In the genomic region with DNA sequence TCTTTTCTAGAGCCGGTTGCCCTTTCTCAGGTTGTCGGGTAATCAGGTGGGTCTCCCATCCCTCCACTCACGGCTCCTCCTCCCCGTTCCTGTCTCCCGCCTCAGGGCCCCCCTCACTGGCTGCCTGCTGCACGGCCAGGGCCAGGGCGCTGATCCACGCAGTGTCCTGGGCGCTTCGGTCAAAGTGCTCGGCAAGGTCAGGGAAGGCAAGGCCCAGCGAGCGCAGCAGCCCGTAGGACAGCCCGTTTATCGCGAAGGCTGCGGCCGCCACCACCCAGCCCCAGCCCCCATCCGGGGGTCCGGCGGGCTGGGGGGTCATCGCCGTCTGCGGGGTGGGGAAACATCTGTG, we compare ENCODE assay signal across 8 cellular contexts. TPM values are rescaled to one million over a fixed set of nuclear protein-coding genes. Genes with fewer than 3 reads are reported as not detected.
DNase-seq lines count a peak whose midpoint lies in the region; ATAC-seq, FAIRE-seq and TF ChIP-seq lines count a peak whose summit lies in the region.

No MANE protein-coding gene starts in this region.

- H3K9me3 Mint-ChIP-seq in CD14-positive monocyte: peaks cover 0 to 11% (median 4%) of the 10 kb centered on the region in 7 donors

- TF ChIP-seq CTCF in CD14-positive monocyte (IDR thresholded peaks at IDR 0.05) (no peak), fibroblast of villous mesenchyme (IDR thresholded peaks at IDR 0.05; ENCODE audit: insufficient read depth, low read depth, low read length) (no peak), omental fat pad (IDR thresholded peaks at IDR 0.05) (no peak)

- H3K4me3 Mint-ChIP-seq in CD14-positive monocyte: peak overlapping the region; percentile 62 to 81

- peaks cover 38 to 57% (median 48%) of the 10 kb centered on the region in 3 donors for H3K27me3 Mint-ChIP-seq in CD14-positive monocyte (ENCODE audit: low read depth in 3 of 3)

- H3K4me1 Mint-ChIP-seq in CD14-positive monocyte: peaks cover 44% of the 10 kb centered on the region

- ATAC-seq in SK-N-SH treated with all-trans-retinoic acid at 6 μM for 48 hours: peak; percentile 48
- peak; percentile 5 for ATAC-seq in omental fat pad (ENCODE audit: low FRiP score)

- peak overlapping the region in 2 of 7 donors; percentile 33 to 68 for H3K27ac Mint-ChIP-seq in CD14-positive monocyte

- FAIRE-seq in H54 (lab: Jason Lieb, UNC): no peak

- H3K36me3 Mint-ChIP-seq in CD14-positive monocyte: peaks cover 5 to 10% of the 10 kb centered on the region in 2 donors

- TF ChIP-seq POLR2A in H54 (IDR thresholded peaks at IDR 0.05; ENCODE audit: low read depth, low read length): no peak

- intact Hi-C loops in CD14-positive monocyte (cut with micrococcal nuclease): loop anchor here in 1 of 2 donors (5.0 kb wide), 1 partner anchor 249 kb away; a partner anchor contains a TSS

- DNase-seq in CD14-positive monocyte (ENCODE audit: low spot score) (no peak), fibroblast of villous mesenchyme (ENCODE audit: low read depth) (no peak), omental fat pad (ENCODE audit: low spot score) (no peak), NOMO-1 (lab: John Stamatoyannopoulos, UW; ENCODE audit: unreplicated experiment in 2 of 2) (no peak), H54 (ENCODE audit: insufficient read length, low spot score) (no peak), UCSD-AML1 (lab: John Stamatoyannopoulos, UW; ENCODE audit: unreplicated experiment) (no peak), kidney glomerular epithelial cell (lab: John Stamatoyannopoulos, UW) (no peak)

- peak overlapping the region; percentile 50 for H3K4me3 ChIP-seq in fibroblast of villous mesenchyme (ENCODE audit: low read depth, low read length)

TF ChIP-seq in SK-N-SH treated with all-trans-retinoic acid at 6 μM for 48 hours, 23 proteins besides CTCF, POLR2A, EP300 and RAD21 (continues in another document):
- no peak for TF ChIP-seq RARB (CRISPR knock-in tag; IDR thresholded peaks at IDR 0.05)
- TF ChIP-seq BACH2 (CRISPR knock-in tag; IDR thresholded peaks at IDR 0.05; ENCODE audit: borderline replicate concordance): no peak
- no peak for TF ChIP-seq ZC3H10 (CRISPR knock-in tag; IDR thresholded peaks at IDR 0.05)
- TF ChIP-seq ISL1 (CRISPR knock-in tag; IDR thresholded peaks at IDR 0.05): no peak
- no peak for TF ChIP-seq CSDC2 (CRISPR knock-in tag; IDR thresholded peaks at IDR 0.05)
- TF ChIP-seq, protein P1, sequence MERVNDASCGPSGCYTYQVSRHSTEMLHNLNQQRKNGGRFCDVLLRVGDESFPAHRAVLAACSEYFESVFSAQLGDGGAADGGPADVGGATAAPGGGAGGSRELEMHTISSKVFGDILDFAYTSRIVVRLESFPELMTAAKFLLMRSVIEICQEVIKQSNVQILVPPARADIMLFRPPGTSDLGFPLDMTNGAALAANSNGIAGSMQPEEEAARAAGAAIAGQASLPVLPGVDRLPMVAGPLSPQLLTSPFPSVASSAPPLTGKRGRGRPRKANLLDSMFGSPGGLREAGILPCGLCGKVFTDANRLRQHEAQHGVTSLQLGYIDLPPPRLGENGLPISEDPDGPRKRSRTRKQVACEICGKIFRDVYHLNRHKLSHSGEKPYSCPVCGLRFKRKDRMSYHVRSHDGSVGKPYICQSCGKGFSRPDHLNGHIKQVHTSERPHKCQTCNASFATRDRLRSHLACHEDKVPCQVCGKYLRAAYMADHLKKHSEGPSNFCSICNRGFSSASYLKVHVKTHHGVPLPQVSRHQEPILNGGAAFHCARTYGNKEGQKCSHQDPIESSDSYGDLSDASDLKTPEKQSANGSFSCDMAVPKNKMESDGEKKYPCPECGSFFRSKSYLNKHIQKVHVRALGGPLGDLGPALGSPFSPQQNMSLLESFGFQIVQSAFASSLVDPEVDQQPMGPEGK (CRISPR knock-in tag; IDR thresholded peaks at IDR 0.05; ENCODE audit: borderline replicate concordance): no peak
- no peak for TF ChIP-seq GLIS3 (CRISPR knock-in tag; IDR thresholded peaks at IDR 0.05)
- TF ChIP-seq OSR1 (CRISPR knock-in tag; IDR thresholded peaks at IDR 0.05): no peak
- no peak for TF ChIP-seq ARNTL (CRISPR knock-in tag; IDR thresholded peaks at IDR 0.05; ENCODE audit: borderline replicate concordance, low read depth)
- TF ChIP-seq, protein P2, sequence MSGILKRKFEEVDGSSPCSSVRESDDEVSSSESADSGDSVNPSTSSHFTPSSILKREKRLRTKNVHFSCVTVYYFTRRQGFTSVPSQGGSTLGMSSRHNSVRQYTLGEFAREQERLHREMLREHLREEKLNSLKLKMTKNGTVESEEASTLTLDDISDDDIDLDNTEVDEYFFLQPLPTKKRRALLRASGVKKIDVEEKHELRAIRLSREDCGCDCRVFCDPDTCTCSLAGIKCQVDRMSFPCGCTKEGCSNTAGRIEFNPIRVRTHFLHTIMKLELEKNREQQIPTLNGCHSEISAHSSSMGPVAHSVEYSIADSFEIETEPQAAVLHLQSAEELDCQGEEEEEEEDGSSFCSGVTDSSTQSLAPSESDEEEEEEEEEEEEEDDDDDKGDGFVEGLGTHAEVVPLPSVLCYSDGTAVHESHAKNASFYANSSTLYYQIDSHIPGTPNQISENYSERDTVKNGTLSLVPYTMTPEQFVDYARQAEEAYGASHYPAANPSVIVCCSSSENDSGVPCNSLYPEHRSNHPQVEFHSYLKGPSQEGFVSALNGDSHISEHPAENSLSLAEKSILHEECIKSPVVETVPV (CRISPR knock-in tag; IDR thresholded peaks at IDR 0.05): no peak
- no peak for TF ChIP-seq ZFP3 (CRISPR knock-in tag; IDR thresholded peaks at IDR 0.05)
- no peak for TF ChIP-seq SNAI2 (CRISPR knock-in tag; IDR thresholded peaks at IDR 0.05)
- TF ChIP-seq, protein P3, sequence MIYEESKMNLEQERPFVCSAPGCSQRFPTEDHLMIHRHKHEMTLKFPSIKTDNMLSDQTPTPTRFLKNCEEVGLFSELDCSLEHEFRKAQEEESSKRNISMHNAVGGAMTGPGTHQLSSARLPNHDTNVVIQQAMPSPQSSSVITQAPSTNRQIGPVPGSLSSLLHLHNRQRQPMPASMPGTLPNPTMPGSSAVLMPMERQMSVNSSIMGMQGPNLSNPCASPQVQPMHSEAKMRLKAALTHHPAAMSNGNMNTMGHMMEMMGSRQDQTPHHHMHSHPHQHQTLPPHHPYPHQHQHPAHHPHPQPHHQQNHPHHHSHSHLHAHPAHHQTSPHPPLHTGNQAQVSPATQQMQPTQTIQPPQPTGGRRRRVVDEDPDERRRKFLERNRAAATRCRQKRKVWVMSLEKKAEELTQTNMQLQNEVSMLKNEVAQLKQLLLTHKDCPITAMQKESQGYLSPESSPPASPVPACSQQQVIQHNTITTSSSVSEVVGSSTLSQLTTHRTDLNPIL (CRISPR knock-in tag; IDR thresholded peaks at IDR 0.05; ENCODE audit: low read depth): no peak
- no peak for TF ChIP-seq ZNF565 (CRISPR knock-in tag; conservative IDR thresholded peaks at IDR 0.05; ENCODE audit: low read depth)
- TF ChIP-seq, protein P4, sequence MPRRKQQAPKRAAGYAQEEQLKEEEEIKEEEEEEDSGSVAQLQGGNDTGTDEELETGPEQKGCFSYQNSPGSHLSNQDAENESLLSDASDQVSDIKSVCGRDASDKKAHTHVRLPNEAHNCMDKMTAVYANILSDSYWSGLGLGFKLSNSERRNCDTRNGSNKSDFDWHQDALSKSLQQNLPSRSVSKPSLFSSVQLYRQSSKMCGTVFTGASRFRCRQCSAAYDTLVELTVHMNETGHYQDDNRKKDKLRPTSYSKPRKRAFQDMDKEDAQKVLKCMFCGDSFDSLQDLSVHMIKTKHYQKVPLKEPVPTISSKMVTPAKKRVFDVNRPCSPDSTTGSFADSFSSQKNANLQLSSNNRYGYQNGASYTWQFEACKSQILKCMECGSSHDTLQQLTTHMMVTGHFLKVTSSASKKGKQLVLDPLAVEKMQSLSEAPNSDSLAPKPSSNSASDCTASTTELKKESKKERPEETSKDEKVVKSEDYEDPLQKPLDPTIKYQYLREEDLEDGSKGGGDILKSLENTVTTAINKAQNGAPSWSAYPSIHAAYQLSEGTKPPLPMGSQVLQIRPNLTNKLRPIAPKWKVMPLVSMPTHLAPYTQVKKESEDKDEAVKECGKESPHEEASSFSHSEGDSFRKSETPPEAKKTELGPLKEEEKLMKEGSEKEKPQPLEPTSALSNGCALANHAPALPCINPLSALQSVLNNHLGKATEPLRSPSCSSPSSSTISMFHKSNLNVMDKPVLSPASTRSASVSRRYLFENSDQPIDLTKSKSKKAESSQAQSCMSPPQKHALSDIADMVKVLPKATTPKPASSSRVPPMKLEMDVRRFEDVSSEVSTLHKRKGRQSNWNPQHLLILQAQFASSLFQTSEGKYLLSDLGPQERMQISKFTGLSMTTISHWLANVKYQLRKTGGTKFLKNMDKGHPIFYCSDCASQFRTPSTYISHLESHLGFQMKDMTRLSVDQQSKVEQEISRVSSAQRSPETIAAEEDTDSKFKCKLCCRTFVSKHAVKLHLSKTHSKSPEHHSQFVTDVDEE (CRISPR knock-in tag; IDR thresholded peaks at IDR 0.05): no peak
- no peak for TF ChIP-seq ZNF70 (CRISPR knock-in tag; IDR thresholded peaks at IDR 0.05)

RNA-seq across cellular contexts. Expression of a gene that starts 0.7 kb away (rescaled TPM):
- not detected for polyA plus RNA-seq in CD14-positive monocyte
- total RNA-seq in fibroblast of villous mesenchyme (not detected in 2 replicates), omental fat pad (under 1 TPM in 3 of 4 donors, not detected in 1; 0.44 to 0.60 (median 0.47) TPM)

RNA-seq across cellular contexts. Expression of a gene that starts 7.4 kb away (rescaled TPM):
- 1 to 10 TPM in 1 of 2 donors, under 1 TPM in 1; 0.93 to 2.2 TPM for polyA plus RNA-seq in CD14-positive monocyte
- total RNA-seq in fibroblast of villous mesenchyme: 1.3 TPM in 2 replicates
- total RNA-seq in omental fat pad: 1 to 10 TPM in 3 of 4 donors, under 1 TPM in 1; 0.74 to 2.2 (median 1.5) TPM

RNA-seq across cellular contexts. Expression of a gene that starts 20.3 kb away (rescaled TPM):
- polyA plus RNA-seq in CD14-positive monocyte: under 1 TPM in 1 of 2 donors, not detected in 1; 0.06 TPM
- total RNA-seq in fibroblast of villous mesenchyme (not detected in 2 replicates), omental fat pad (10 to 100 TPM in 1 of 4 donors, 1 to 10 TPM in 3; 4.6 to 11.2 (median 8.2) TPM)

RNA-seq across cellular contexts. Expression of a gene that starts 30.7 kb away (rescaled TPM):
- 1,000 to 10,000 TPM; 1,057 to 1,383 TPM for polyA plus RNA-seq in CD14-positive monocyte
- 27.4 and 33.7 TPM in 2 replicates for total RNA-seq in fibroblast of villous mesenchyme
- 100 to 1,000 TPM in 3 of 4 donors, 10 to 100 TPM in 1; 34.4 to 253 (median 130) TPM for total RNA-seq in omental fat pad

RNA-seq across cellular contexts. Expression of a gene that starts 36.9 kb away (rescaled TPM):
- polyA plus RNA-seq in CD14-positive monocyte: 10 to 100 TPM; 22.7 to 61.9 TPM
- total RNA-seq in fibroblast of villous mesenchyme: not detected in 2 replicates
- total RNA-seq in omental fat pad: 10 to 100 TPM in 3 of 4 donors, 1 to 10 TPM in 1; 7.2 to 21.7 (median 15.7) TPM
